2 cellular contexts compared by ENCODE assay signal in the genomic region with DNA sequence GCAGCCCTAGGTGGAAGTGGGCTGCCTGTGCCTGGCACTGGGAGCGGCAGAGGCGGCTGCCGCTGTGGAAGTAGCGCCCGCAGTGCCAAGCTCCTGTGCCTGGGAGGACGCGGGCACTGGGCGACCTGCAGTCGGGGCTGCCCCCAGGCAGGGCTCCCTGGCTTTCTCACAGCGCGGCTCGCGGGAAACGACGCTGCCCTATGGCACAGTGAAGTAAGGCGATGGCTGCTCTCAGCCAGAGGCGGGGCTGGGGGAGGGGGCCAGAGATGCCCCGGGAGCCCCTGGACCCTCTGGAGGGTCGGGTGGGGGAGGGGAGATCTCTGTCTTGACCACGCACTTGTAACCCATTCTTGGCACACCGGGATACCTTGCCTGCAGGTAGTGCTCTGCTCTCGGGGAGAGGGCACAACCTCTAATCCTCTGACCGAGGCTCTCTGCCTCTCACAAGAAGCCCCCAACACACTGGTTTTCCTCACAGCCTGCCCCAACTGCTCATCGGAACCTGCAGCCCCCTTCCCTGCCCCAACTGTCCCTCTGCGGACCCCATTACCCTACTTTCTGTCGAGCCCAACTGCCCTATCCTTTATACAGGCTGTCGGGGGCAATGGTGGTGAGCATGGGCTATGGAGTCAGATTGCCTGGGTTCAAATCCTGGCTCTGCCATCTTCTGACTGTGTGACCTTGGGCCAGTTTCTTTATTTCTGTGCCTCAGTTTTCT.
TF ChIP-seq lines count a peak whose summit lies in the region.

No MANE protein-coding gene starts in this region.

TF ChIP-seq in HCT116, 20 proteins besides CTCF, POLR2A, EP300 and RAD21:
- TF ChIP-seq CEBPB (IDR thresholded peaks at IDR 0.05; ENCODE audit: low read depth) (no peak), ZNF274 (IDR thresholded peaks at IDR 0.05; ENCODE audit: low read depth, low read length) (no peak), TCF7L2 (IDR thresholded peaks at IDR 0.05; ENCODE audit: borderline replicate concordance, extremely low read depth, insufficient read depth, insufficient read length) (no peak), EZH2phosphoT487 (IDR thresholded peaks at IDR 0.05; ENCODE audit: borderline replicate concordance) (no peak), EZH2 (IDR thresholded peaks at IDR 0.05) (no peak), ZFX (IDR thresholded peaks at IDR 0.05) (no peak), SRF (IDR thresholded peaks at IDR 0.05; ENCODE audit: low read depth) (no peak), FOSL1 (IDR thresholded peaks at IDR 0.05; ENCODE audit: low read depth) (no peak), JUND (IDR thresholded peaks at IDR 0.05) (no peak), SIN3A (IDR thresholded peaks at IDR 0.05; ENCODE audit: low read depth) (no peak), ELF1 (IDR thresholded peaks at IDR 0.05; ENCODE audit: borderline replicate concordance, low read depth) (no peak)
- TF ChIP-seq, protein P1, sequence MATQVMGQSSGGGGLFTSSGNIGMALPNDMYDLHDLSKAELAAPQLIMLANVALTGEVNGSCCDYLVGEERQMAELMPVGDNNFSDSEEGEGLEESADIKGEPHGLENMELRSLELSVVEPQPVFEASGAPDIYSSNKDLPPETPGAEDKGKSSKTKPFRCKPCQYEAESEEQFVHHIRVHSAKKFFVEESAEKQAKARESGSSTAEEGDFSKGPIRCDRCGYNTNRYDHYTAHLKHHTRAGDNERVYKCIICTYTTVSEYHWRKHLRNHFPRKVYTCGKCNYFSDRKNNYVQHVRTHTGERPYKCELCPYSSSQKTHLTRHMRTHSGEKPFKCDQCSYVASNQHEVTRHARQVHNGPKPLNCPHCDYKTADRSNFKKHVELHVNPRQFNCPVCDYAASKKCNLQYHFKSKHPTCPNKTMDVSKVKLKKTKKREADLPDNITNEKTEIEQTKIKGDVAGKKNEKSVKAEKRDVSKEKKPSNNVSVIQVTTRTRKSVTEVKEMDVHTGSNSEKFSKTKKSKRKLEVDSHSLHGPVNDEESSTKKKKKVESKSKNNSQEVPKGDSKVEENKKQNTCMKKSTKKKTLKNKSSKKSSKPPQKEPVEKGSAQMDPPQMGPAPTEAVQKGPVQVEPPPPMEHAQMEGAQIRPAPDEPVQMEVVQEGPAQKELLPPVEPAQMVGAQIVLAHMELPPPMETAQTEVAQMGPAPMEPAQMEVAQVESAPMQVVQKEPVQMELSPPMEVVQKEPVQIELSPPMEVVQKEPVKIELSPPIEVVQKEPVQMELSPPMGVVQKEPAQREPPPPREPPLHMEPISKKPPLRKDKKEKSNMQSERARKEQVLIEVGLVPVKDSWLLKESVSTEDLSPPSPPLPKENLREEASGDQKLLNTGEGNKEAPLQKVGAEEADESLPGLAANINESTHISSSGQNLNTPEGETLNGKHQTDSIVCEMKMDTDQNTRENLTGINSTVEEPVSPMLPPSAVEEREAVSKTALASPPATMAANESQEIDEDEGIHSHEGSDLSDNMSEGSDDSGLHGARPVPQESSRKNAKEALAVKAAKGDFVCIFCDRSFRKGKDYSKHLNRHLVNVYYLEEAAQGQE (IDR thresholded peaks at IDR 0.05; ENCODE audit: low read depth): no peak

TF ChIP-seq in H1, 55 proteins besides CTCF, POLR2A, EP300 and RAD21:
- TF ChIP-seq CHD2 (IDR thresholded peaks at IDR 0.05; ENCODE audit: low read length) (no peak), FOSL1 (IDR thresholded peaks at IDR 0.05; ENCODE audit: insufficient read depth, low read depth, low read length) (no peak), KDM5A (IDR thresholded peaks at IDR 0.05; ENCODE audit: low read length) (no peak), BRCA1 (IDR thresholded peaks at IDR 0.05; ENCODE audit: low read depth, low read length) (no peak), YY1 (IDR thresholded peaks at IDR 0.05; ENCODE audit: low read depth, low read length) (no peak), MAFK (IDR thresholded peaks at IDR 0.05; ENCODE audit: low read depth, low read length) (no peak)
- TF ChIP-seq, protein P2, sequence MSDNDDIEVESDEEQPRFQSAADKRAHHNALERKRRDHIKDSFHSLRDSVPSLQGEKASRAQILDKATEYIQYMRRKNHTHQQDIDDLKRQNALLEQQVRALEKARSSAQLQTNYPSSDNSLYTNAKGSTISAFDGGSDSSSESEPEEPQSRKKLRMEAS (IDR thresholded peaks at IDR 0.05): no peak
- TF ChIP-seq, protein P3, sequence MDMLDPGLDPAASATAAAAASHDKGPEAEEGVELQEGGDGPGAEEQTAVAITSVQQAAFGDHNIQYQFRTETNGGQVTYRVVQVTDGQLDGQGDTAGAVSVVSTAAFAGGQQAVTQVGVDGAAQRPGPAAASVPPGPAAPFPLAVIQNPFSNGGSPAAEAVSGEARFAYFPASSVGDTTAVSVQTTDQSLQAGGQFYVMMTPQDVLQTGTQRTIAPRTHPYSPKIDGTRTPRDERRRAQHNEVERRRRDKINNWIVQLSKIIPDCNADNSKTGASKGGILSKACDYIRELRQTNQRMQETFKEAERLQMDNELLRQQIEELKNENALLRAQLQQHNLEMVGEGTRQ (IDR thresholded peaks at IDR 0.05; ENCODE audit: low read length): no peak
